1 cellular context compared by ENCODE assay signal in the genomic region with DNA sequence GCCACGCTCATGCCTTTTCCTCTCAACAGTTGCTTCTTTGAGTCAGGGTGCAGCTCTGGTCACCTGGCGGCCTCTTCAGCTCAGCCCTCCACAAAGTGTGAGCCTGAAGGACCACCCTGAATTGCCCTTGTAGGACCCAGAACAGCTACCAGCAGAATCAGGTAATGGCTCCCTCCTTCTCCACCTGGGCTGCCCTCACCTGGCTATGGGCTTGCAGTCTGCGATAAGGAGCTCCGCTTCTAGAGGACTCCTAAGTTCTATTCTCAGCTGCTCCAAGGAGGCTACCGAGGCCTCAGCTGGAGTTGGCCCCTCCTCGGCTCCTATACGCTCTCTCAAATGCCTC.
TF ChIP-seq lines count a peak whose summit lies in the region.

No MANE protein-coding gene starts in this region.

TF ChIP-seq in H1, 55 proteins besides CTCF, POLR2A, EP300 and RAD21:
- TF ChIP-seq ZNF274 (IDR thresholded peaks at IDR 0.05; ENCODE audit: borderline replicate concordance, extremely low read depth, low read length), result no peak
- TF ChIP-seq SP4 (IDR thresholded peaks at IDR 0.05; ENCODE audit: low read length), result no peak
TF ChIP-seq in H1: peak in this region for 0.
